1 cellular context compared by ENCODE assay signal in the genomic region with DNA sequence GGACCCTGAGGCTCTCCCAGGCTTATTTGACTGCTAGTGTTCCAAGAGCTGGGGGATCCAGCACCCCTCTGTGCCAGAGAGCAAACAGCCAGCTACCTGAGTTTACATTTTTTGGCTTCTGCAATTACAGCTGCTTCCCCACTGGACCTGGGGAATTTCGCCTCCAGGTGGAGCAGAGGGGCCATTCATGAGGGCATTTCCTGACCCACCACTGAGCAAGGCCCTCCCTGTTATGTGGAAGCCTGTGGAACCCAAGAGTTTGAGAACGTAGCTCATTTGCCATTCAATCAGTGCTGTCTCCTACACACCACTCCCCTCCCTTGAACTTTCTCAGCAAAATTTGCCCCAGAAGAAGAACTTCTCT.
TF ChIP-seq lines count a peak whose summit lies in the region.

No MANE protein-coding gene starts in this region.

TF ChIP-seq in HCT116, 20 proteins besides CTCF, POLR2A, EP300 and RAD21 (continued from another document):
- TF ChIP-seq, protein P1, sequence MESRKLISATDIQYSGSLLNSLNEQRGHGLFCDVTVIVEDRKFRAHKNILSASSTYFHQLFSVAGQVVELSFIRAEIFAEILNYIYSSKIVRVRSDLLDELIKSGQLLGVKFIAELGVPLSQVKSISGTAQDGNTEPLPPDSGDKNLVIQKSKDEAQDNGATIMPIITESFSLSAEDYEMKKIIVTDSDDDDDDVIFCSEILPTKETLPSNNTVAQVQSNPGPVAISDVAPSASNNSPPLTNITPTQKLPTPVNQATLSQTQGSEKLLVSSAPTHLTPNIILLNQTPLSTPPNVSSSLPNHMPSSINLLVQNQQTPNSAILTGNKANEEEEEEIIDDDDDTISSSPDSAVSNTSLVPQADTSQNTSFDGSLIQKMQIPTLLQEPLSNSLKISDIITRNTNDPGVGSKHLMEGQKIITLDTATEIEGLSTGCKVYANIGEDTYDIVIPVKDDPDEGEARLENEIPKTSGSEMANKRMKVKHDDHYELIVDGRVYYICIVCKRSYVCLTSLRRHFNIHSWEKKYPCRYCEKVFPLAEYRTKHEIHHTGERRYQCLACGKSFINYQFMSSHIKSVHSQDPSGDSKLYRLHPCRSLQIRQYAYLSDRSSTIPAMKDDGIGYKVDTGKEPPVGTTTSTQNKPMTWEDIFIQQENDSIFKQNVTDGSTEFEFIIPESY (IDR thresholded peaks at IDR 0.05; ENCODE audit: extremely low read depth, insufficient replicate concordance, low read length) = no peak
- no peak for TF ChIP-seq FOSL1 (IDR thresholded peaks at IDR 0.05; ENCODE audit: low read depth)
- no peak for TF ChIP-seq EZH2phosphoT487 (IDR thresholded peaks at IDR 0.05; ENCODE audit: borderline replicate concordance)
- TF ChIP-seq JUND (IDR thresholded peaks at IDR 0.05) = no peak
- no peak for TF ChIP-seq EZH2 (IDR thresholded peaks at IDR 0.05)
- TF ChIP-seq CEBPB (IDR thresholded peaks at IDR 0.05; ENCODE audit: low read depth) = no peak
- TF ChIP-seq POLR2AphosphoS5 (IDR thresholded peaks at IDR 0.05; ENCODE audit: low read depth, low read length) = no peak
- TF ChIP-seq SP1 (IDR thresholded peaks at IDR 0.05; ENCODE audit: low read depth) = no peak
- TF ChIP-seq CBX3 (IDR thresholded peaks at IDR 0.05; ENCODE audit: low read depth) = no peak
- TF ChIP-seq, protein P2, sequence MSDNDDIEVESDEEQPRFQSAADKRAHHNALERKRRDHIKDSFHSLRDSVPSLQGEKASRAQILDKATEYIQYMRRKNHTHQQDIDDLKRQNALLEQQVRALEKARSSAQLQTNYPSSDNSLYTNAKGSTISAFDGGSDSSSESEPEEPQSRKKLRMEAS (IDR thresholded peaks at IDR 0.05) = no peak
- TF ChIP-seq EGR1 (IDR thresholded peaks at IDR 0.05; ENCODE audit: low read depth) = no peak
- TF ChIP-seq, protein P3, sequence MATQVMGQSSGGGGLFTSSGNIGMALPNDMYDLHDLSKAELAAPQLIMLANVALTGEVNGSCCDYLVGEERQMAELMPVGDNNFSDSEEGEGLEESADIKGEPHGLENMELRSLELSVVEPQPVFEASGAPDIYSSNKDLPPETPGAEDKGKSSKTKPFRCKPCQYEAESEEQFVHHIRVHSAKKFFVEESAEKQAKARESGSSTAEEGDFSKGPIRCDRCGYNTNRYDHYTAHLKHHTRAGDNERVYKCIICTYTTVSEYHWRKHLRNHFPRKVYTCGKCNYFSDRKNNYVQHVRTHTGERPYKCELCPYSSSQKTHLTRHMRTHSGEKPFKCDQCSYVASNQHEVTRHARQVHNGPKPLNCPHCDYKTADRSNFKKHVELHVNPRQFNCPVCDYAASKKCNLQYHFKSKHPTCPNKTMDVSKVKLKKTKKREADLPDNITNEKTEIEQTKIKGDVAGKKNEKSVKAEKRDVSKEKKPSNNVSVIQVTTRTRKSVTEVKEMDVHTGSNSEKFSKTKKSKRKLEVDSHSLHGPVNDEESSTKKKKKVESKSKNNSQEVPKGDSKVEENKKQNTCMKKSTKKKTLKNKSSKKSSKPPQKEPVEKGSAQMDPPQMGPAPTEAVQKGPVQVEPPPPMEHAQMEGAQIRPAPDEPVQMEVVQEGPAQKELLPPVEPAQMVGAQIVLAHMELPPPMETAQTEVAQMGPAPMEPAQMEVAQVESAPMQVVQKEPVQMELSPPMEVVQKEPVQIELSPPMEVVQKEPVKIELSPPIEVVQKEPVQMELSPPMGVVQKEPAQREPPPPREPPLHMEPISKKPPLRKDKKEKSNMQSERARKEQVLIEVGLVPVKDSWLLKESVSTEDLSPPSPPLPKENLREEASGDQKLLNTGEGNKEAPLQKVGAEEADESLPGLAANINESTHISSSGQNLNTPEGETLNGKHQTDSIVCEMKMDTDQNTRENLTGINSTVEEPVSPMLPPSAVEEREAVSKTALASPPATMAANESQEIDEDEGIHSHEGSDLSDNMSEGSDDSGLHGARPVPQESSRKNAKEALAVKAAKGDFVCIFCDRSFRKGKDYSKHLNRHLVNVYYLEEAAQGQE (IDR thresholded peaks at IDR 0.05; ENCODE audit: low read depth) = no peak
TF ChIP-seq in HCT116: peak in this region for 0.
